27 cellular contexts compared by ENCODE assay signal in the genomic region with DNA sequence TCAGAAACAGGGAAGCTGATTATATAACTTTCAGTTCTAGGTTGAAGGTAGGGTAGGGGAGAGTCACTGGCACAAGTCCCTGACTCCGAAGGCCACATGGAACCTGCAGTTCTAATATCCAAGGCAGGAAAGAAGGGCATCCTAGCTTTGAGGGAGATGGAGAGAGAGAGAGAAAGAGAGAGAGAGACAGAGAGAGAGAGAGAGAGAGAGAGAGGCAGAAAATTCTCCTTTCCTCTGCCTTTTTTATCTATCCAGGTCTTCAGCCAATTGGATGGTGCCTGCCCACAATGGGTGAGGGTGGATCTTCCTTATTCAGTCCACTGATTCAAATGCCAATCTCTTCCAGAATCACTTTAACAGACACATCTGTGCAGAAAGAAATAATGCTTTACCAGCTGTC.
"Had no signal": no experiment of that assay in that cellular context is flagged by ENCODE, and none has a peak within 500 bp of the region (broad histone marks: within the 10 kb centered on the region; RNA-seq: fewer than 3 reads in every experiment).

No MANE protein-coding gene starts in this region.

- H3K4me3 Mint-ChIP-seq: nephron; neural progenitor cell; stimulated activated effector memory CD8-positive, alpha-beta T cell treated with anti-CD3 and anti-CD28 coated beads, Interleukin-12 subunit alpha, Interleukin-12 subunit beta, amount 100 ng/mL, for 72 hours; stimulated activated naive B cell treated with anti-CD40 and anti-IgM and Interleukin-4, amounts not matched to agents 10 μg/mL and 1 μg/mL and 100 μg/mL, for 72 hours; stimulated activated naive CD8-positive, alpha-beta T cell treated with anti-CD3 and anti-CD28 coated beads, Interleukin-15, Interleukin-2, amounts not matched to agents 100 ng/mL and 50 ng/mL, for 24 hours had no signal

- H3K27me3 Mint-ChIP-seq: stimulated activated naive B cell treated with anti-CD40 and anti-IgM and Interleukin-4, amounts not matched to agents 10 μg/mL and 1 μg/mL and 100 μg/mL, for 72 hours; stimulated activated naive CD8-positive, alpha-beta T cell treated with anti-CD3 and anti-CD28 coated beads, Interleukin-15, Interleukin-2, amounts not matched to agents 100 ng/mL and 50 ng/mL, for 24 hours had no signal

- H3K27me3 ChIP-seq: neural progenitor cell, ovary, right lobe of liver, sigmoid colon, stomach, thyroid gland, tibial nerve, upper lobe of left lung, vagina had no signal

- H3K79me2 ChIP-seq: parathyroid adenoma had no signal

- H3K4me1 Mint-ChIP-seq: nephron; neural progenitor cell; stimulated activated effector memory CD8-positive, alpha-beta T cell treated with anti-CD3 and anti-CD28 coated beads, Interleukin-12 subunit alpha, Interleukin-12 subunit beta, amount 100 ng/mL, for 72 hours; stimulated activated naive B cell treated with anti-CD40 and anti-IgM and Interleukin-4, amounts not matched to agents 10 μg/mL and 1 μg/mL and 100 μg/mL, for 72 hours had no signal

- H3K27ac Mint-ChIP-seq: nephron; neural progenitor cell; progenitor cell of endocrine pancreas; stimulated activated effector memory CD8-positive, alpha-beta T cell treated with anti-CD3 and anti-CD28 coated beads, Interleukin-12 subunit alpha, Interleukin-12 subunit beta, amount 100 ng/mL, for 72 hours; stimulated activated naive B cell treated with anti-CD40 and anti-IgM and Interleukin-4, amounts not matched to agents 10 μg/mL and 1 μg/mL and 100 μg/mL, for 72 hours; stimulated activated naive CD8-positive, alpha-beta T cell treated with anti-CD3 and anti-CD28 coated beads, Interleukin-15, Interleukin-2, amounts not matched to agents 100 ng/mL and 50 ng/mL, for 24 hours had no signal

- H3K36me3 ChIP-seq: neural progenitor cell, ovary, right lobe of liver, sigmoid colon, stomach, thoracic aorta, thyroid gland, upper lobe of left lung, vagina had no signal

- H3K9me3 ChIP-seq: ovary, psoas muscle, right lobe of liver, sigmoid colon, stomach, thoracic aorta, thyroid gland, tibial nerve, upper lobe of left lung, vagina had no signal

- H3K27ac ChIP-seq: neural progenitor cell, ovary, parathyroid adenoma, psoas muscle, right lobe of liver, sigmoid colon, stomach, thoracic aorta, thyroid gland, tibial nerve, upper lobe of left lung, vagina had no signal

- ATAC-seq: psoas muscle; right cardiac atrium; right lobe of liver; stimulated activated effector memory CD8-positive, alpha-beta T cell treated with anti-CD3 and anti-CD28 coated beads, Interleukin-12 subunit alpha, Interleukin-12 subunit beta, amount 100 ng/mL, for 72 hours; stimulated activated naive B cell treated with anti-CD40 and anti-IgM and Interleukin-4, amounts not matched to agents 10 μg/mL and 1 μg/mL and 100 μg/mL, for 72 hours had no signal

- DNase-seq: occipital lobe; ovary; posterior cingulate gyrus; psoas muscle; right cardiac atrium; right lobe of liver; sigmoid colon; small intestine; stimulated activated CD4-positive, alpha-beta T cell treated with anti-CD3 and anti-CD28 coated beads, Interleukin-15, amount 100 ng/mL, for 24 hours; stimulated activated CD4-positive, alpha-beta T cell treated with anti-CD3 and anti-CD28 coated beads, Interleukin-2, amount 100 ng/mL, for 24 hours; stimulated activated CD4-positive, alpha-beta T cell treated with anti-CD3 and anti-CD28 coated beads, Interleukin-2, amount 100 ng/mL, for 48 hours; stimulated activated CD4-positive, alpha-beta T cell treated with anti-CD3 and anti-CD28 coated beads, Interleukin-4, amount 100 ng/mL, for 24 hours; stimulated activated naive B cell treated with anti-CD40 and anti-IgM and Interleukin-4, amounts not matched to agents 10 μg/mL and 1 μg/mL and 100 μg/mL, for 72 hours; stimulated activated naive CD4-positive, alpha-beta T cell treated with Interleukin-2 at 50 U/mL for 16 hours; stomach; thyroid gland; trophoblast cell; upper lobe of left lung had no signal

- H3K4me3 ChIP-seq: neural progenitor cell, ovary, psoas muscle, right lobe of liver, sigmoid colon, stomach, thoracic aorta, thyroid gland, tibial nerve, upper lobe of left lung, vagina had no signal

- H3K36me3 Mint-ChIP-seq: stimulated activated effector memory CD8-positive, alpha-beta T cell treated with anti-CD3 and anti-CD28 coated beads, Interleukin-12 subunit alpha, Interleukin-12 subunit beta, amount 100 ng/mL, for 72 hours had no signal

- H3K9me3 Mint-ChIP-seq: nephron; neural progenitor cell; stimulated activated effector memory CD8-positive, alpha-beta T cell treated with anti-CD3 and anti-CD28 coated beads, Interleukin-12 subunit alpha, Interleukin-12 subunit beta, amount 100 ng/mL, for 72 hours; stimulated activated naive CD8-positive, alpha-beta T cell treated with anti-CD3 and anti-CD28 coated beads, Interleukin-15, Interleukin-2, amounts not matched to agents 100 ng/mL and 50 ng/mL, for 24 hours had no signal

- H3K4me1 ChIP-seq: neural progenitor cell, parathyroid adenoma, psoas muscle, sigmoid colon, stomach, tibial nerve, upper lobe of left lung, vagina had no signal

- H3K4me2 ChIP-seq: neural progenitor cell had no signal

- H3K9ac ChIP-seq: neural progenitor cell, parathyroid adenoma had no signal

- H2AFZ ChIP-seq: neural progenitor cell, parathyroid adenoma had no signal
